Comparison of ENCODE assay signal across 8 cellular contexts in the genomic region with DNA sequence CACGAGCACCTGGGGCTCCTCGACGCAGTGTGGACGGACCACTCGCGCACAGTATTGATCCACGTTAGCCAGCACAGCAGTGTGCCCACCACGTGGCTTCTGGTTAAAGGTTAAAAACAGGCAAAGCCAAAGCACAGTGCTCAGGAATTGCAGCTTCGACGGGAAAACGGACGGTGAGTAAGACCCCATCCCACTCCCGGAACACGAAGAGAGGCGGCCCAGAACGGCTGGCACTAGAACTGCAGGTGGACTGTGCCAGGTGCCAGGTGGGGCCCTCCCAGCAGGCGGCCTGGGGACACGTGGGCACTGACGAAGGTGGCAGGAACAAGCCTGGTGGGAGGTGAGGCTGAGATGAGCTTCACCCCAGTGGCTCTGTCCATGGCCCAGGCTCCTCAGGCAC. TPM values are rescaled to one million over a fixed set of nuclear protein-coding genes. Genes with fewer than 3 reads are reported as not detected.
DNase-seq lines count a peak whose midpoint lies in the region; ATAC-seq and TF ChIP-seq lines count a peak whose summit lies in the region.
"Not testable (repeated sequence)": the region's sequence is repeated elsewhere in the genome, so short reads cannot be mapped to it uniquely, and the experiment has no call there.
"Had no signal": no experiment of that assay in that cellular context is flagged by ENCODE, and none has a peak within 500 bp of the region (broad histone marks: within the 10 kb centered on the region; RNA-seq: fewer than 3 reads in every experiment).

No MANE protein-coding gene starts in this region.

- H3K4me1 Mint-ChIP-seq in activated CD4-positive, alpha-beta memory T cell treated with anti-CD3 and anti-CD28 coated beads, Interleukin-2, amount 10 ng/mL, durations not matched to agents 7 days and 5 days: not testable (repeated sequence)

- not testable (repeated sequence) for H3K27ac Mint-ChIP-seq in activated CD4-positive, alpha-beta memory T cell treated with anti-CD3 and anti-CD28 coated beads, Interleukin-2, amount 10 ng/mL, durations not matched to agents 7 days and 5 days

- H3K4me3 ChIP-seq in H7 (ENCODE audit: insufficient read depth, low read depth, low read length); uterus: not testable (repeated sequence)

- not testable (repeated sequence) for TF ChIP-seq CTCF in uterus (IDR thresholded peaks at IDR 0.05)

- not testable (repeated sequence) for H3K36me3 ChIP-seq in H7 (replicated peaks; ENCODE audit: control insufficient read depth, insufficient read depth, low read length); uterus

- not testable (repeated sequence) for H3K4me3 Mint-ChIP-seq in activated CD4-positive, alpha-beta memory T cell treated with anti-CD3 and anti-CD28 coated beads, Interleukin-2, amount 10 ng/mL, durations not matched to agents 7 days and 5 days

- H3K4me1 ChIP-seq in uterus: not testable (repeated sequence)

- POLR2A ChIA-PET in activated CD4-positive, alpha-beta memory T cell treated with anti-CD3 and anti-CD28 coated beads, Interleukin-2, amount 10 ng/mL, durations not matched to agents 7 days and 5 days (lab: Charles Lee): not testable (repeated sequence)

- H3K9me3 ChIP-seq in uterus: not testable (repeated sequence)

- ATAC-seq in left lobe of liver, sciatic nerve: not testable (repeated sequence)

- H3K27me3 Mint-ChIP-seq in activated CD4-positive, alpha-beta memory T cell treated with anti-CD3 and anti-CD28 coated beads, Interleukin-2, amount 10 ng/mL, durations not matched to agents 7 days and 5 days: not testable (repeated sequence)

- not testable (repeated sequence) for TF ChIP-seq POLR2A in uterus (IDR thresholded peaks at IDR 0.05)

- H3K36me3 Mint-ChIP-seq in activated CD4-positive, alpha-beta memory T cell treated with anti-CD3 and anti-CD28 coated beads, Interleukin-2, amount 10 ng/mL, durations not matched to agents 7 days and 5 days (ENCODE audit: low read depth): not testable (repeated sequence)

- not testable (repeated sequence) for H3K27ac ChIP-seq in uterus

- DNase-seq in H7 (peak; percentile 20), ecto neural progenitor cell (ENCODE audit: low spot score) (peak; percentile 38), left lobe of liver (ENCODE audit: low spot score) (peak; percentile 38), sciatic nerve (ENCODE audit: low spot score) (peak; percentile 60), uterus (peak; percentile 9 to 17)
- peak; percentile 9 for DNase-seq in activated CD4-positive, alpha-beta memory T cell treated with anti-CD3 and anti-CD28 coated beads, Interleukin-2, amount 10 ng/mL, durations not matched to agents 7 days and 5 days
- peak; percentile 16 for DNase-seq in activated naive CD4-positive, alpha-beta T cell treated with anti-CD3 and anti-CD28 coated beads, Interleukin-2, amount 50 U/mL, for 16 hours

- intact Hi-C loops in sciatic nerve (cut with DNase I); uterus (cut with DNase I; ENCODE audit: low total_unique reads): not testable (repeated sequence)

- CTCF ChIA-PET in activated CD4-positive, alpha-beta memory T cell treated with anti-CD3 and anti-CD28 coated beads, Interleukin-2, amount 10 ng/mL, durations not matched to agents 7 days and 5 days (lab: Charles Lee): not testable (repeated sequence)

- H3K27me3 ChIP-seq in H7 (ENCODE audit: control insufficient read depth, insufficient read depth, low read length); uterus: not testable (repeated sequence)

- H3K9me3 Mint-ChIP-seq in activated CD4-positive, alpha-beta memory T cell treated with anti-CD3 and anti-CD28 coated beads, Interleukin-2, amount 10 ng/mL, durations not matched to agents 7 days and 5 days: not testable (repeated sequence)

RNA-seq across cellular contexts. Expression of gene TPPP, which starts 4.8 kb away (rescaled TPM):
- total RNA-seq in H7 (2014; rRNA removed; shearing (Covaris generic)): 0.31 and 0.92 TPM in 2 replicates
- total RNA-seq in activated CD4-positive, alpha-beta memory T cell treated with anti-CD3 and anti-CD28 coated beads, Interleukin-2, amount 10 ng/mL, durations not matched to agents 7 days and 5 days: under 1 TPM; 0.10 to 0.15 TPM
- total RNA-seq in left lobe of liver (4.1 TPM), sciatic nerve (3.4 TPM), uterus (1 to 10 TPM in 2 of 4 donors, under 1 TPM in 2; 0.26 to 8.0 (median 1.0) TPM)
- total RNA-seq: HepG2 had no signal

Comparison
In these comparisons a context has a peak if more than half of its experiments do, and no peak if none do; other contexts are left out.
1. DNase-seq: peak in every context shown above with its lines; median percentile 60 in sciatic nerve; 38 in ecto neural progenitor cell; 38 in left lobe of liver; 20 in H7; 16 in activated naive CD4-positive, alpha-beta T cell treated with anti-CD3 and anti-CD28 coated beads, Interleukin-2, amount 50 U/mL, for 16 hours; 13 in uterus; 9 in activated CD4-positive, alpha-beta memory T cell treated with anti-CD3 and anti-CD28 coated beads, Interleukin-2, amount 10 ng/mL, durations not matched to agents 7 days and 5 days.